In genomic region chr3:132912416-132912753, GRCh38 we compare ENCODE assay signal across 25 cellular contexts.
"Had no signal": no experiment of that assay in that cellular context is flagged by ENCODE, and none has a peak within 500 bp of the region (broad histone marks: within the 10 kb centered on the region; RNA-seq: fewer than 3 reads in every experiment).

No MANE protein-coding gene starts in this region.

- H3K9me3 Mint-ChIP-seq: activated CD4-positive, alpha-beta memory T cell treated with anti-CD3 and anti-CD28 coated beads for 36 hours; activated naive CD4-positive, alpha-beta T cell treated with anti-CD3 and anti-CD28 coated beads for 36 hours; activated naive CD8-positive, alpha-beta T cell treated with anti-CD3 and anti-CD28 coated beads, Interleukin-2, amount 10 ng/mL, durations not matched to agents 7 days and 5 days; endodermal cell; stimulated activated naive CD8-positive, alpha-beta T cell treated with anti-CD3 and anti-CD28 coated beads, Interleukin-15, amount 100 ng/mL, for 72 hours; T-helper 1 cell treated with Interleukin-12 subunit alpha and Interleukin-12 subunit beta and Interleukin-4 antibody, amounts not matched to agents 30 μg/mL and 1 μg/mL, for 36 hours had no signal

- H3K4me1 Mint-ChIP-seq: activated B cell treated with CpG ODN at 0.5 μM for 24 hours; activated naive CD8-positive, alpha-beta T cell treated with anti-CD3 and anti-CD28 coated beads, Interleukin-2, amount 10 ng/mL, durations not matched to agents 7 days and 5 days; endodermal cell; naive thymus-derived CD8-positive, alpha-beta T cell; stimulated activated naive CD8-positive, alpha-beta T cell treated with anti-CD3 and anti-CD28 coated beads, Interleukin-15, amount 100 ng/mL, for 72 hours had no signal

- H3K36me3 ChIP-seq: esophagus squamous epithelium, heart left ventricle, neural progenitor cell, tibial artery had no signal

- H3K27me3 Mint-ChIP-seq: activated B cell treated with CpG ODN at 0.5 μM for 24 hours; activated CD4-positive, alpha-beta memory T cell treated with anti-CD3 and anti-CD28 coated beads for 36 hours; stimulated activated naive CD8-positive, alpha-beta T cell treated with anti-CD3 and anti-CD28 coated beads, Interleukin-15, amount 100 ng/mL, for 72 hours had no signal

- H3K9me3 ChIP-seq: esophagus squamous epithelium, tibial artery had no signal

- H3K9ac ChIP-seq: neural progenitor cell had no signal

- H3K27ac ChIP-seq: esophagus squamous epithelium, neural progenitor cell, tibial artery had no signal

- H3K4me2 ChIP-seq: neural progenitor cell had no signal

- H2AFZ ChIP-seq: neural progenitor cell had no signal

- ATAC-seq: left colon; naive thymus-derived CD8-positive, alpha-beta T cell; stimulated activated naive CD8-positive, alpha-beta T cell treated with anti-CD3 and anti-CD28 coated beads, Interleukin-15, amount 100 ng/mL, for 72 hours had no signal

- H3K4me1 ChIP-seq: esophagus squamous epithelium, heart left ventricle, neural progenitor cell, tibial artery had no signal

- H3K27ac Mint-ChIP-seq: activated B cell treated with CpG ODN at 0.5 μM for 24 hours; activated CD4-positive, alpha-beta memory T cell treated with anti-CD3 and anti-CD28 coated beads for 36 hours; activated naive CD4-positive, alpha-beta T cell treated with anti-CD3 and anti-CD28 coated beads for 36 hours; activated naive CD8-positive, alpha-beta T cell treated with anti-CD3 and anti-CD28 coated beads, Interleukin-2, amount 10 ng/mL, durations not matched to agents 7 days and 5 days; endodermal cell; naive thymus-derived CD8-positive, alpha-beta T cell; neural progenitor cell; progenitor cell of endocrine pancreas; T-helper 1 cell treated with Interleukin-12 subunit alpha and Interleukin-12 subunit beta and Interleukin-4 antibody, amounts not matched to agents 30 μg/mL and 1 μg/mL, for 36 hours had no signal

- H3K36me3 Mint-ChIP-seq: activated CD4-positive, alpha-beta memory T cell treated with anti-CD3 and anti-CD28 coated beads for 36 hours; activated naive CD8-positive, alpha-beta T cell treated with anti-CD3 and anti-CD28 coated beads, Interleukin-2, amount 10 ng/mL, durations not matched to agents 7 days and 5 days; neural progenitor cell had no signal

- H3K4me3 ChIP-seq: esophagus squamous epithelium, heart left ventricle, lung, neural progenitor cell, tibial artery had no signal

- H3K4me3 Mint-ChIP-seq: activated B cell treated with CpG ODN at 0.5 μM for 24 hours; activated CD4-positive, alpha-beta memory T cell treated with anti-CD3 and anti-CD28 coated beads for 36 hours; activated naive CD4-positive, alpha-beta T cell treated with anti-CD3 and anti-CD28 coated beads for 36 hours; activated naive CD8-positive, alpha-beta T cell treated with anti-CD3 and anti-CD28 coated beads, Interleukin-2, amount 10 ng/mL, durations not matched to agents 7 days and 5 days; endodermal cell; naive thymus-derived CD8-positive, alpha-beta T cell; neural progenitor cell; stimulated activated naive CD8-positive, alpha-beta T cell treated with anti-CD3 and anti-CD28 coated beads, Interleukin-15, amount 100 ng/mL, for 72 hours; T-helper 1 cell treated with Interleukin-12 subunit alpha and Interleukin-12 subunit beta and Interleukin-4 antibody, amounts not matched to agents 30 μg/mL and 1 μg/mL, for 36 hours had no signal

- DNase-seq: activated B cell treated with CpG ODN at 0.5 μM for 24 hours; activated CD4-positive, alpha-beta memory T cell treated with anti-CD3 and anti-CD28 coated beads for 36 hours; activated CD4-positive, alpha-beta T cell treated with anti-CD3 and anti-CD28 coated beads for 4 hours; activated effector memory CD4-positive, alpha-beta T cell treated with Interleukin-2 at 50 U/mL for 16 hours; activated naive CD4-positive, alpha-beta T cell treated with anti-CD3 and anti-CD28 coated beads for 36 hours; activated naive CD8-positive, alpha-beta T cell treated with anti-CD3 and anti-CD28 coated beads, Interleukin-2, amount 10 ng/mL, durations not matched to agents 7 days and 5 days; activated T-cell treated with anti-CD3 and anti-CD28 coated beads, Interleukin-2, amount 50 U/mL, for 48 hours; amniotic stem cell; cerebellar nuclear complex; cortex of kidney; endodermal cell; esophagus squamous epithelium; heart left ventricle; islet precursor cell; left colon; naive thymus-derived CD8-positive, alpha-beta T cell; retina; stimulated activated CD4-positive, alpha-beta T cell treated with anti-CD3 and anti-CD28 coated beads, Interleukin-1b, Interleukin-23, amount 100 ng/mL, for 48 hours; stimulated activated naive CD8-positive, alpha-beta T cell treated with anti-CD3 and anti-CD28 coated beads, Interleukin-15, amount 100 ng/mL, for 72 hours; T1000; tibial artery had no signal

- H3K27me3 ChIP-seq: esophagus squamous epithelium, heart left ventricle, neural progenitor cell, tibial artery had no signal
